In genomic region chr18:11387880-11388279, GRCh38 we compare ENCODE assay signal across 8 cellular contexts.
A peak's percentile ranks its signal among the peaks of the same experiment; 100 is the strongest.
DNase-seq lines count a peak whose midpoint lies in the region; ATAC-seq and TF ChIP-seq lines count a peak whose summit lies in the region.

No MANE protein-coding gene starts in this region.

- H3K9me3 ChIP-seq in smooth muscle cell (replicated peaks; ENCODE audit: low read depth), result no peaks in the 10 kb centered on the region

- intact Hi-C loops in activated CD4-positive, alpha-beta memory T cell treated with anti-CD3 and anti-CD28 coated beads for 36 hours (cut with micrococcal nuclease), result no loop called here

- no peak overlapping the region for H3K4me3 Mint-ChIP-seq in activated CD4-positive, alpha-beta memory T cell treated with anti-CD3 and anti-CD28 coated beads for 36 hours
- no peak overlapping the region for H3K4me3 Mint-ChIP-seq in activated T-helper 17 cell treated with anti-CD3 and anti-CD28 coated beads, Interleukin-2, amount 50 U/mL, for 72 hours
- H3K4me3 Mint-ChIP-seq in stimulated activated effector memory CD8-positive, alpha-beta T cell treated with anti-CD3 and anti-CD28 coated beads, Interleukin-12 subunit alpha, Interleukin-12 subunit beta, amount 100 ng/mL, for 72 hours, result no peak overlapping the region

- H3K79me2 ChIP-seq in smooth muscle cell (ENCODE audit: low read depth), result no peaks in the 10 kb centered on the region

- H3K27me3 Mint-ChIP-seq in activated CD4-positive, alpha-beta memory T cell treated with anti-CD3 and anti-CD28 coated beads for 36 hours, result no peaks in the 10 kb centered on the region
- no peaks in the 10 kb centered on the region for H3K27me3 Mint-ChIP-seq in activated T-helper 17 cell treated with anti-CD3 and anti-CD28 coated beads, Interleukin-2, amount 50 U/mL, for 72 hours

- POLR2A ChIA-PET in activated CD4-positive, alpha-beta memory T cell treated with anti-CD3 and anti-CD28 coated beads for 36 hours (lab: Charles Lee), result no interaction called here

- H3K4me1 ChIP-seq in smooth muscle cell (ENCODE audit: low read depth), result no peaks in the 10 kb centered on the region

- no peaks in the 10 kb centered on the region for H3K36me3 Mint-ChIP-seq in activated CD4-positive, alpha-beta memory T cell treated with anti-CD3 and anti-CD28 coated beads for 36 hours
- no peaks in the 10 kb centered on the region for H3K36me3 Mint-ChIP-seq in activated T-helper 17 cell treated with anti-CD3 and anti-CD28 coated beads, Interleukin-2, amount 50 U/mL, for 72 hours (ENCODE audit: low read depth)
- no peaks in the 10 kb centered on the region for H3K36me3 Mint-ChIP-seq in stimulated activated effector memory CD8-positive, alpha-beta T cell treated with anti-CD3 and anti-CD28 coated beads, Interleukin-12 subunit alpha, Interleukin-12 subunit beta, amount 100 ng/mL, for 72 hours

- H3K4me2 ChIP-seq in smooth muscle cell, result no peak overlapping the region

- 63% methylated on average over 4 of the region's 4 CpGs for WGBS in smooth muscle cell (ENCODE audit: low lambda C conversion rate)

- H3K4me3 ChIP-seq in GM12865 (ENCODE audit: low read depth, low read length) (no peak overlapping the region), smooth muscle cell (no peak overlapping the region)

- CTCF ChIA-PET in activated CD4-positive, alpha-beta memory T cell treated with anti-CD3 and anti-CD28 coated beads for 36 hours (lab: Charles Lee), result no interaction called here

- TF ChIP-seq CTCF in GM12865 (IDR thresholded peaks at IDR 0.05; ENCODE audit: insufficient read depth, low read depth, low read length, missing control alignments) (peak; percentile 46), smooth muscle cell (IDR thresholded peaks at IDR 0.05; ENCODE audit: borderline replicate concordance, insufficient read depth, poor library complexity, severe bottlenecking) (peak; percentile 24)

- H3K36me3 ChIP-seq in smooth muscle cell (ENCODE audit: low read depth), result no peaks in the 10 kb centered on the region

- no peak for ATAC-seq in activated T-helper 17 cell treated with anti-CD3 and anti-CD28 coated beads, Interleukin-2, amount 50 U/mL, for 72 hours (replicated peaks)
- ATAC-seq in stimulated activated effector memory CD8-positive, alpha-beta T cell treated with anti-CD3 and anti-CD28 coated beads, Interleukin-12 subunit alpha, Interleukin-12 subunit beta, amount 100 ng/mL, for 72 hours, result no peak

- DNase-seq in A172 (ENCODE audit: low spot score) (peak; percentile 54), GM12865 (ENCODE audit: low read depth) (peak; percentile 73), NOMO-1 (lab: John Stamatoyannopoulos, UW; ENCODE audit: unreplicated experiment in 2 of 2) (peak; percentile 1 to 41), fibroblast of peridontal ligament (ENCODE audit: extremely low read depth) (peak; percentile 41), smooth muscle cell (lab: John Stamatoyannopoulos, UW; ENCODE audit: unreplicated experiment) (no peak)
- no peak for DNase-seq in activated CD4-positive, alpha-beta memory T cell treated with anti-CD3 and anti-CD28 coated beads for 36 hours
- no peak for DNase-seq in stimulated activated effector memory CD8-positive, alpha-beta T cell treated with anti-CD3 and anti-CD28 coated beads, Interleukin-12 subunit alpha, Interleukin-12 subunit beta, amount 100 ng/mL, for 72 hours (ENCODE audit: low spot score in 2 of 2)

- no peak overlapping the region for H3K27ac Mint-ChIP-seq in activated CD4-positive, alpha-beta memory T cell treated with anti-CD3 and anti-CD28 coated beads for 36 hours
- no peak overlapping the region for H3K27ac Mint-ChIP-seq in activated T-helper 17 cell treated with anti-CD3 and anti-CD28 coated beads, Interleukin-2, amount 50 U/mL, for 72 hours
- H3K27ac Mint-ChIP-seq in stimulated activated effector memory CD8-positive, alpha-beta T cell treated with anti-CD3 and anti-CD28 coated beads, Interleukin-12 subunit alpha, Interleukin-12 subunit beta, amount 100 ng/mL, for 72 hours, result no peak overlapping the region

- H3F3A ChIP-seq in smooth muscle cell (ENCODE audit: low read depth), result no peaks in the 10 kb centered on the region

- no peaks in the 10 kb centered on the region for H3K9me3 Mint-ChIP-seq in activated CD4-positive, alpha-beta memory T cell treated with anti-CD3 and anti-CD28 coated beads for 36 hours
- H3K9me3 Mint-ChIP-seq in activated T-helper 17 cell treated with anti-CD3 and anti-CD28 coated beads, Interleukin-2, amount 50 U/mL, for 72 hours, result no peaks in the 10 kb centered on the region
- no peaks in the 10 kb centered on the region for H3K9me3 Mint-ChIP-seq in stimulated activated effector memory CD8-positive, alpha-beta T cell treated with anti-CD3 and anti-CD28 coated beads, Interleukin-12 subunit alpha, Interleukin-12 subunit beta, amount 100 ng/mL, for 72 hours

- no peaks in the 10 kb centered on the region for H3K4me1 Mint-ChIP-seq in activated CD4-positive, alpha-beta memory T cell treated with anti-CD3 and anti-CD28 coated beads for 36 hours (ENCODE audit: low read depth)
- no peaks in the 10 kb centered on the region for H3K4me1 Mint-ChIP-seq in activated T-helper 17 cell treated with anti-CD3 and anti-CD28 coated beads, Interleukin-2, amount 50 U/mL, for 72 hours
- H3K4me1 Mint-ChIP-seq in stimulated activated effector memory CD8-positive, alpha-beta T cell treated with anti-CD3 and anti-CD28 coated beads, Interleukin-12 subunit alpha, Interleukin-12 subunit beta, amount 100 ng/mL, for 72 hours, result no peaks in the 10 kb centered on the region

- no peak overlapping the region for H3K9ac ChIP-seq in smooth muscle cell (ENCODE audit: low read depth)

- no peaks in the 10 kb centered on the region for H4K20me1 ChIP-seq in smooth muscle cell (ENCODE audit: low read depth)

- no peak overlapping the region for H2AFZ ChIP-seq in smooth muscle cell (ENCODE audit: low read depth)

- no peaks in the 10 kb centered on the region for H3K27me3 ChIP-seq in smooth muscle cell (ENCODE audit: low read depth)

- H3K27ac ChIP-seq in smooth muscle cell (ENCODE audit: low read depth), result no peak overlapping the region

Comparison
In these comparisons a context has a peak if more than half of its experiments do, and no peak if none do; other contexts are left out.
1. DNase-seq: peak in A172 (single experiment), GM12865 (single experiment), NOMO-1 (2 of 2) and fibroblast of peridontal ligament (single experiment); none in smooth muscle cell (single experiment), activated CD4-positive, alpha-beta memory T cell treated with anti-CD3 and anti-CD28 coated beads for 36 hours (single experiment) and stimulated activated effector memory CD8-positive, alpha-beta T cell treated with anti-CD3 and anti-CD28 coated beads, Interleukin-12 subunit alpha, Interleukin-12 subunit beta, amount 100 ng/mL, for 72 hours (0 of 2).